1 cellular context compared by ENCODE assay signal in genomic region chr17:42796066-42796758, GRCh38.
TF ChIP-seq lines count a peak whose summit lies in the region.

No MANE protein-coding gene starts in this region.

TF ChIP-seq in HepG2, 621 proteins besides CTCF, POLR2A, EP300 and RAD21:
- TF ChIP-seq ZNF44 (CRISPR knock-in tag; IDR thresholded peaks at IDR 0.05) = no peak
- TF ChIP-seq RBFOX2 (IDR thresholded peaks at IDR 0.05; ENCODE audit: low read depth, low read length) = peak; percentile 64
- TF ChIP-seq POLR2AphosphoS5 (IDR thresholded peaks at IDR 0.05; ENCODE audit: low read depth, low read length) = peak; percentile 21; the same call in 1 of the 2 replicates
- TF ChIP-seq ZBTB33 (CRISPR knock-in tag; IDR thresholded peaks at IDR 0.05) = peak; percentile 63
- 0 out of 2 replicates have a peak, but pooled peaks have one; percentile 14 for TF ChIP-seq ZNF350 (CRISPR knock-in tag; IDR thresholded peaks at IDR 0.05; ENCODE audit: borderline replicate concordance, low read depth)
- TF ChIP-seq PLRG1 (conservative IDR thresholded peaks at IDR 0.05) = no peak
- no peak for TF ChIP-seq ZBTB7A (CRISPR knock-in tag; IDR thresholded peaks at IDR 0.05)
- TF ChIP-seq ZSCAN25 (CRISPR knock-in tag; IDR thresholded peaks at IDR 0.05) = no peak
- no peak for TF ChIP-seq DR1 (CRISPR knock-in tag; IDR thresholded peaks at IDR 0.05)
- no peak for TF ChIP-seq ZNF460 (CRISPR knock-in tag; IDR thresholded peaks at IDR 0.05; ENCODE audit: borderline replicate concordance)
- TF ChIP-seq ISX (CRISPR knock-in tag; conservative IDR thresholded peaks at IDR 0.05) = no peak
- TF ChIP-seq ZNF232 (CRISPR knock-in tag; IDR thresholded peaks at IDR 0.05; ENCODE audit: borderline replicate concordance) = no peak
- TF ChIP-seq KMT2A (CRISPR knock-in tag; IDR thresholded peaks at IDR 0.05) = no peak
- TF ChIP-seq ZNF768 (CRISPR knock-in tag; IDR thresholded peaks at IDR 0.05) = no peak
- no peak for TF ChIP-seq ARID3A (IDR thresholded peaks at IDR 0.05; ENCODE audit: low read depth, low read length)
- TF ChIP-seq ZFAT (CRISPR knock-in tag; conservative IDR thresholded peaks at IDR 0.05) = no peak
- no peak for TF ChIP-seq ZBTB37 (CRISPR knock-in tag; IDR thresholded peaks at IDR 0.05)
- no peak for TF ChIP-seq SRY (CRISPR knock-in tag; IDR thresholded peaks at IDR 0.05)
- TF ChIP-seq CEBPB (IDR thresholded peaks at IDR 0.05; ENCODE audit: borderline replicate concordance, low read depth, low read length) = no peak
- no peak for TF ChIP-seq ZNF891 (CRISPR knock-in tag; IDR thresholded peaks at IDR 0.05)
- 0 out of 2 replicates have a peak, but pooled peaks have one; percentile 39 for TF ChIP-seq PAF1 (CRISPR knock-in tag; IDR thresholded peaks at IDR 0.05)
- no peak for TF ChIP-seq EED (CRISPR knock-in tag; IDR thresholded peaks at IDR 0.05)
- no peak for TF ChIP-seq ZNF136 (CRISPR knock-in tag; IDR thresholded peaks at IDR 0.05; ENCODE audit: low read depth)
- TF ChIP-seq SSRP1 (CRISPR knock-in tag; IDR thresholded peaks at IDR 0.05) = no peak
- no peak for TF ChIP-seq ZNF432 (CRISPR knock-in tag; IDR thresholded peaks at IDR 0.05; ENCODE audit: borderline replicate concordance)
- no peak for TF ChIP-seq GATAD1 (CRISPR knock-in tag; IDR thresholded peaks at IDR 0.05)
- no peak for TF ChIP-seq SMARCC2 (IDR thresholded peaks at IDR 0.05)
- TF ChIP-seq, protein P1, sequence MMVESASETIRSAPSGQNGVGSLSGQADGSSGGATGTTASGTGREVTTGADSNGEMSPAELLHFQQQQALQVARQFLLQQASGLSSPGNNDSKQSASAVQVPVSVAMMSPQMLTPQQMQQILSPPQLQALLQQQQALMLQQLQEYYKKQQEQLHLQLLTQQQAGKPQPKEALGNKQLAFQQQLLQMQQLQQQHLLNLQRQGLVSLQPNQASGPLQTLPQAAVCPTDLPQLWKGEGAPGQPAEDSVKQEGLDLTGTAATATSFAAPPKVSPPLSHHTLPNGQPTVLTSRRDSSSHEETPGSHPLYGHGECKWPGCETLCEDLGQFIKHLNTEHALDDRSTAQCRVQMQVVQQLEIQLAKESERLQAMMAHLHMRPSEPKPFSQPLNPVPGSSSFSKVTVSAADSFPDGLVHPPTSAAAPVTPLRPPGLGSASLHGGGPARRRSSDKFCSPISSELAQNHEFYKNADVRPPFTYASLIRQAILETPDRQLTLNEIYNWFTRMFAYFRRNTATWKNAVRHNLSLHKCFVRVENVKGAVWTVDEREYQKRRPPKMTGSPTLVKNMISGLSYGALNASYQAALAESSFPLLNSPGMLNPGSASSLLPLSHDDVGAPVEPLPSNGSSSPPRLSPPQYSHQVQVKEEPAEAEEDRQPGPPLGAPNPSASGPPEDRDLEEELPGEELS (CRISPR knock-in tag; IDR thresholded peaks at IDR 0.05) = no peak
- TF ChIP-seq AGO2 (optimal IDR thresholded peaks at IDR 0.05; ENCODE audit: low read depth, low read length) = peak; percentile 84
- no peak for TF ChIP-seq DNMT3B (CRISPR knock-in tag; conservative IDR thresholded peaks at IDR 0.05)
- no peak for TF ChIP-seq KLF15 (CRISPR knock-in tag; IDR thresholded peaks at IDR 0.05; ENCODE audit: borderline replicate concordance)
- no peak for TF ChIP-seq ZNF557 (CRISPR knock-in tag; IDR thresholded peaks at IDR 0.05)
- TF ChIP-seq NFYC (CRISPR knock-in tag; IDR thresholded peaks at IDR 0.05) = no peak
- 0 out of 2 replicates have a peak, but pooled peaks have one; percentile 44 for TF ChIP-seq ZC3H13 (CRISPR knock-in tag; IDR thresholded peaks at IDR 0.05)
- TF ChIP-seq NFE2 (CRISPR knock-in tag; IDR thresholded peaks at IDR 0.05) = no peak
TF ChIP-seq in HepG2: peak in this region for 7.
